Comparison of ENCODE assay signal across 7 cellular contexts in the genomic region with DNA sequence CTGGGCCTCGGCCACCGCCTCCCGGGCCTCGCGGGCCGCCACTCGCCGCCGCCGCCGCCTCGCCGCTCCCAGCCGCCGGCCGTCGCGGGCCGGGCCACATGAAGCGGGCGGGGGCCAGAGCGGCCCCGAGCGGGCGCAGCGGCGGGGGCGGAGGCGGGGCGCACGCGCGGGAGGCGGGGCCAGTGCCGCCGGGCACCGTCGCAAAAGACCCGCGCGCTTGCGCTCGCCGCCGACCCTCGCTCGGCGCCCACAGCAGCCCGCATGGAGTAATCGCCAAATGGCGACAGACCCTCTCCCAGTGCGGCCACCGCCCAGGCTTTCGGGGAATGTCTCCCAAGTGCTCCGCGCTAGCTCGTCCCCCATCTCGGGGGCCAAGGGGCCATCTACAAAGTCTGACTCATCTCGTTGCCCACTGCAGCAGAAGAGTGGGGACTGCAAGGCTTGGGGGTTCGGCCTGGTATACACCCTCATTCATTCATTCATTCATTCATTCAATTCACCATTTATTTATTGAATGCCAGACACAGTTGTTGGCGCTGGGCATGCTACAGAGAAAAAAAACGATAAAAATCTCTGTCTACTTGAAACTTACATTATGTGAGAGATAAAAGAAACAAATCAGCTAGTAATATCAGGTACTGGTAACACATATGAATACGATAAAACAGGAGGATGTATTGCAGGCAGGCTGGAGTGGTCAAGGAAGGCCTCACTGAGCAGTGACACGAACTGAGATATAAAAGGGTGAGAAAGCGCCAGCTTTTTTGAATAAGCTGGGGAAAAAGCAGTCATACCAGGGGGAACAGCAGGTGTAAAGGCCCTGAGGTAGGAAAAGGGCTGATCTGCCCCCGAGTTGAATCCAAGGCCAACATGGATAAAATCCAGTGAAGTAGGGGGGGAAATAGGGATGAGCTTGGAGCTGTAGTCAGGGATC. TPM values are rescaled to one million over a fixed set of nuclear protein-coding genes. Genes with fewer than 3 reads are reported as not detected.
DNase-seq lines count a peak whose midpoint lies in the region; ATAC-seq, FAIRE-seq and TF ChIP-seq lines count a peak whose summit lies in the region.

B4GALT5 (minus strand) TSS at position 100 of the 934 bp plus-strand sequence. CDS start 188 bp downstream, outside the sequence.

- no peaks in the 10 kb centered on the region for H3K36me3 ChIP-seq in breast epithelium
- H3K36me3 ChIP-seq in skeletal muscle satellite cell (ENCODE audit: insufficient read depth, low read length): no peaks in the 10 kb centered on the region

- peak; percentile 35 for FAIRE-seq in GM18507 (lab: Jason Lieb, UNC)

- peak within 1 kb of the TSS; percentile 91 for H3K4me2 ChIP-seq in skeletal muscle satellite cell (ENCODE audit: low read length)

- H3K27me3 ChIP-seq in breast epithelium (no peaks in the 10 kb centered on the region), skeletal muscle satellite cell (ENCODE audit: control insufficient read depth, insufficient read depth, low read length) (no peaks in the 10 kb centered on the region)

- intact Hi-C loops in breast epithelium (cut with DNase I; ENCODE audit: low total_unique reads): no loop called here

- no peak for TF ChIP-seq POLR2A in breast epithelium (IDR thresholded peaks at IDR 0.05)

- H3K4me3 ChIP-seq in breast epithelium (peak within 1 kb of the TSS; percentile 86 to 91 (median 90)), iPS-18c (ENCODE audit: insufficient read depth, low read depth, low read length) (peak within 1 kb of the TSS; percentile 83), skeletal muscle satellite cell (ENCODE audit: low read length) (peak within 1 kb of the TSS; percentile 89)

- H3K9me3 ChIP-seq in breast epithelium (no peaks in the 10 kb centered on the region), iPS-18c (ENCODE audit: control insufficient read depth, insufficient read depth, low read length) (no peaks in the 10 kb centered on the region), skeletal muscle satellite cell (replicated peaks; ENCODE audit: low read length) (no peaks in the 10 kb centered on the region)

- peak within 1 kb of the TSS; percentile 94 for H3K27ac ChIP-seq in VCaP
- H3K27ac ChIP-seq in breast epithelium: peak within 1 kb of the TSS; percentile 89 to 97

- peak within 1 kb of the TSS; percentile 94 for H3K9ac ChIP-seq in skeletal muscle satellite cell (ENCODE audit: low read depth, low read length)

- H3K4me1 ChIP-seq in breast epithelium: peaks cover 0 to 7% of the 10 kb centered on the region in 2 donors
- peaks cover 16% of the 10 kb centered on the region for H3K4me1 ChIP-seq in skeletal muscle satellite cell (ENCODE audit: control insufficient read depth, insufficient read depth, low read length)

- ATAC-seq in HG02884 (IDR thresholded peaks at IDR 0.05; ENCODE audit: unreplicated experiment): peak; percentile 76

- TF ChIP-seq CTCF in VCaP (conservative IDR thresholded peaks at IDR 0.05) (0 out of 2 replicates have a peak, but pooled peaks have one; percentile 3), breast epithelium (IDR thresholded peaks at IDR 0.05) (no peak)

- DNase-seq in GM18507 (ENCODE audit: extremely low spot score, insufficient read length, low read depth) (peak; percentile 63), NCI-H2171 treated with DMSO at 0.1 percent for 48 hours (lab: John Stamatoyannopoulos, UW) (peak; percentile 96), breast epithelium (ENCODE audit: low spot score in 2 of 2) (peak in 1 of 2 donors; percentile 28)

RNA-seq across cellular contexts. Expression of gene B4GALT5, which starts in this region (rescaled TPM):
- total RNA-seq in breast epithelium: 10 to 100 TPM; 16.8 to 33.8 (median 22.1) TPM
- 14.4 and 16.5 TPM in 2 replicates for total RNA-seq in skeletal muscle satellite cell (2012; rRNA removed)
